In the genomic region with DNA sequence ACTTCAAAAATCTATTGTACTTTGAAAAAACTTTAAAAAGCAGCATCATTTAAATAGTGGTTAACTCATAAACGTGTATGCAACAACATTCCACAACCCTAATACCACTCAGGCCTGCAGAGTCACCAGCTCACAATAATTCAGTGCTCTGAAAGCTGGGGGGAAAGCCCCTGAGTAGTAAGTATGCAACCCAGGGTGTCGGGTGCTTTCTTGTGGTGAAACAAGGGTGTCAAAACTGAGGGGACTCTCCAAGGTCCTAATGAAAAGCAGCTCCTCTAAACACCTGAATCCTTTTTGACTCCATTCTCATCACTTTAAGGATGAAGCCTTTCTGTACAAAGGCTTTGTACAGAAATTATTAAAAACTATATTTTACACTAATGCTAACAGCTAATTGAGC, we compare ENCODE assay signal across 8 cellular contexts. TPM values are rescaled to one million over a fixed set of nuclear protein-coding genes. Genes with fewer than 3 reads are reported as not detected.
DNase-seq lines count a peak whose midpoint lies in the region; ATAC-seq and TF ChIP-seq lines count a peak whose summit lies in the region.

No MANE protein-coding gene starts in this region.

- TF ChIP-seq EP300 in esophagus muscularis mucosa (IDR thresholded peaks at IDR 0.05), result no peak

- no peak overlapping the region for H3K27ac Mint-ChIP-seq in activated CD4-positive, alpha-beta T cell treated with anti-CD3 and anti-CD28 coated beads, Interleukin-2, amount 10 ng/mL, durations not matched to agents 7 days and 5 days

- H3K27ac ChIP-seq in Peyer's patch (no peak overlapping the region), esophagus muscularis mucosa (replicated peaks in 1 of 4) (no peak overlapping the region)

- H3K27me3 ChIP-seq in Peyer's patch, result no peaks in the 10 kb centered on the region
- H3K27me3 ChIP-seq in esophagus muscularis mucosa, result no peaks in the 10 kb centered on the region

- H3K4me1 ChIP-seq in Peyer's patch (no peaks in the 10 kb centered on the region), esophagus muscularis mucosa (no peaks in the 10 kb centered on the region)

- peaks cover 20% of the 10 kb centered on the region for H3K4me1 Mint-ChIP-seq in activated CD4-positive, alpha-beta T cell treated with anti-CD3 and anti-CD28 coated beads, Interleukin-2, amount 10 ng/mL, durations not matched to agents 7 days and 5 days

- TF ChIP-seq CTCF in Peyer's patch (IDR thresholded peaks at IDR 0.05) (no peak), esophagus muscularis mucosa (IDR thresholded peaks at IDR 0.05) (no peak)

- H3K36me3 Mint-ChIP-seq in activated CD4-positive, alpha-beta T cell treated with anti-CD3 and anti-CD28 coated beads, Interleukin-2, amount 10 ng/mL, durations not matched to agents 7 days and 5 days (ENCODE audit: low read depth), result peaks cover 60% of the 10 kb centered on the region

- no peaks in the 10 kb centered on the region for H3K9me3 Mint-ChIP-seq in activated CD4-positive, alpha-beta T cell treated with anti-CD3 and anti-CD28 coated beads, Interleukin-2, amount 10 ng/mL, durations not matched to agents 7 days and 5 days

- CTCF ChIA-PET in activated CD4-positive, alpha-beta T cell treated with anti-CD3 and anti-CD28 coated beads, Interleukin-2, amount 10 ng/mL, durations not matched to agents 7 days and 5 days (lab: Charles Lee), result interaction anchor here (0.6 to 0.8 kb wide), 3 partner anchors 10 to 93 kb away, joined by 3 read pairs; no protein-coding TSS in a partner anchor

- intact Hi-C loops in esophagus muscularis mucosa (cut with DNase I), result no loop called here

- 88% methylated on average over 2 of the region's 2 CpGs for WGBS in esophagus muscularis mucosa

- peak; percentile 97 for ATAC-seq in GM18511 (IDR thresholded peaks at IDR 0.05; ENCODE audit: unreplicated experiment)
- peak; percentile 100 for ATAC-seq in HG02885 (IDR thresholded peaks at IDR 0.05; ENCODE audit: poor library complexity, unreplicated experiment)

- H3K4me3 Mint-ChIP-seq in activated CD4-positive, alpha-beta T cell treated with anti-CD3 and anti-CD28 coated beads, Interleukin-2, amount 10 ng/mL, durations not matched to agents 7 days and 5 days, result no peak overlapping the region

- H3K27me3 Mint-ChIP-seq in activated CD4-positive, alpha-beta T cell treated with anti-CD3 and anti-CD28 coated beads, Interleukin-2, amount 10 ng/mL, durations not matched to agents 7 days and 5 days, result no peaks in the 10 kb centered on the region

- H3K4me3 ChIP-seq in Peyer's patch, result no peak overlapping the region
- H3K4me3 ChIP-seq in esophagus muscularis mucosa, result no peak overlapping the region

- DNase-seq in activated CD4-positive, alpha-beta T cell treated with anti-CD3 and anti-CD28 coated beads, Interleukin-2, amount 10 ng/mL, durations not matched to agents 7 days and 5 days, result peak; percentile 50
- peak; percentile 47 to 52 for DNase-seq in stimulated activated CD4-positive, alpha-beta T cell treated with anti-CD3 and anti-CD28 coated beads, Interleukin-15, amount 100 ng/mL, for 48 hours (ENCODE audit: low read depth in 2 of 2)
- DNase-seq in SIG-M5 treated with dmso at 0.1 percent for 504 hours (lab: John Stamatoyannopoulos, UW; ENCODE audit: unreplicated experiment), result no peak
- no peak for DNase-seq in DMS53 treated with DMSO at 0.1 percent for 48 hours (lab: John Stamatoyannopoulos, UW; ENCODE audit: unreplicated experiment)
- no peak for DNase-seq in Peyer's patch
- DNase-seq in esophagus muscularis mucosa (ENCODE audit: extremely low spot score), result no peak

- POLR2A ChIA-PET in activated CD4-positive, alpha-beta T cell treated with anti-CD3 and anti-CD28 coated beads, Interleukin-2, amount 10 ng/mL, durations not matched to agents 7 days and 5 days (lab: Charles Lee), result interaction anchor here (0.7 kb wide), 1 partner anchor 66 kb away, joined by 3 read pairs; no protein-coding TSS in a partner anchor

- TF ChIP-seq POLR2A in Peyer's patch (IDR thresholded peaks at IDR 0.05) (no peak), esophagus muscularis mucosa (IDR thresholded peaks at IDR 0.05; ENCODE audit: low read depth) (no peak)

- H3K9me3 ChIP-seq in Peyer's patch (no peaks in the 10 kb centered on the region), esophagus muscularis mucosa (no peaks in the 10 kb centered on the region)

- peaks cover 0 to 45% (median 0%) of the 10 kb centered on the region in 3 donors for H3K36me3 ChIP-seq in Peyer's patch
- peaks cover 18 to 81% (median 56%) of the 10 kb centered on the region in 4 donors for H3K36me3 ChIP-seq in esophagus muscularis mucosa

RNA-seq across cellular contexts. Expression of gene FGFR1OP2, which starts 33.7 kb away (rescaled TPM):
- total RNA-seq in activated CD4-positive, alpha-beta T cell treated with anti-CD3 and anti-CD28 coated beads, Interleukin-2, amount 10 ng/mL, durations not matched to agents 7 days and 5 days, result 10 to 100 TPM; 79.5 to 84.8 TPM
- total RNA-seq in Peyer's patch (10 to 100 TPM; 49.5 to 94.9 (median 65.4) TPM), esophagus muscularis mucosa (10 to 100 TPM; 52.7 to 65.9 (median 59.4) TPM)

RNA-seq across cellular contexts. Expression of gene INTS13, which starts 34.2 kb away (rescaled TPM):
- total RNA-seq in activated CD4-positive, alpha-beta T cell treated with anti-CD3 and anti-CD28 coated beads, Interleukin-2, amount 10 ng/mL, durations not matched to agents 7 days and 5 days, result 10 to 100 TPM; 46.6 to 47.7 TPM
- 10 to 100 TPM in 2 of 4 donors, 1 to 10 TPM in 2; 4.3 to 22.3 (median 11.9) TPM for total RNA-seq in Peyer's patch
- total RNA-seq in esophagus muscularis mucosa, result 10 to 100 TPM; 14.2 to 24.9 (median 22.7) TPM

RNA-seq across cellular contexts. Expression of gene TM7SF3, which starts 42.2 kb away (rescaled TPM):
- 10 to 100 TPM; 46.1 to 58.8 TPM for total RNA-seq in activated CD4-positive, alpha-beta T cell treated with anti-CD3 and anti-CD28 coated beads, Interleukin-2, amount 10 ng/mL, durations not matched to agents 7 days and 5 days
- total RNA-seq in Peyer's patch (10 to 100 TPM; 33.8 to 58.9 (median 49.7) TPM), esophagus muscularis mucosa (10 to 100 TPM; 31.8 to 50.7 (median 40.5) TPM)

RNA-seq across cellular contexts. Expression of gene MED21, which starts 50.4 kb away (rescaled TPM):
- total RNA-seq in activated CD4-positive, alpha-beta T cell treated with anti-CD3 and anti-CD28 coated beads, Interleukin-2, amount 10 ng/mL, durations not matched to agents 7 days and 5 days, result 10 to 100 TPM; 36.7 to 48.2 TPM
- total RNA-seq in Peyer's patch, result 10 to 100 TPM; 21.9 to 49.5 (median 24.6) TPM
- 10 to 100 TPM; 43.0 to 58.6 (median 51.9) TPM for total RNA-seq in esophagus muscularis mucosa

Comparison
In these comparisons a context has a peak if more than half of its experiments do, and no peak if none do; other contexts are left out.
1. DNase-seq: peak in activated CD4-positive, alpha-beta T cell treated with anti-CD3 and anti-CD28 coated beads, Interleukin-2, amount 10 ng/mL, durations not matched to agents 7 days and 5 days (single experiment) and stimulated activated CD4-positive, alpha-beta T cell treated with anti-CD3 and anti-CD28 coated beads, Interleukin-15, amount 100 ng/mL, for 48 hours (2 of 2); none in SIG-M5 treated with dmso at 0.1 percent for 504 hours (single experiment), DMS53 treated with DMSO at 0.1 percent for 48 hours (single experiment), Peyer's patch (0 of 3) and esophagus muscularis mucosa (single experiment).